In the genomic region with DNA sequence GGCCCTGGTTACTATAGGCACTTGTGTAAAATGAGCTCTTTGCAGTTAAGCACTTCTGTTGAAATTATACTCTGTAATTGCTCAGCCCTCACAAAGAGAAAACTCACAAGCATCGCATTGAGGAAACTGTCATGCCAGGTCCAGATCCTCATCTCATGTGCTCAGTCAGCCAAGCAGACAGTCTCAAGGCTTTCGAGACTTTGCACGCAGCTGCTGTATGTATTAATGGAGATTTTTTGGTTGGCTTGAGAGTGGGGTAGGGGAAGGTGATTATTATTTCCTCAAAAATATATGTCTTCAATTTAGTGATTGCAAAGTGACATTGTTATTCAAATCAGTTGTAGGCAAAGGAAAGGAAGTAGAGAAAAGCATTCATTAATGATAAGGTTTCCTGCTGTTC, we compare ENCODE assay signal across 29 cellular contexts. TPM values are rescaled to one million over a fixed set of nuclear protein-coding genes. Genes with fewer than 3 reads are reported as not detected.
DNase-seq lines count a peak whose midpoint lies in the region; ATAC-seq and TF ChIP-seq lines count a peak whose summit lies in the region.
"Had no signal": no experiment of that assay in that cellular context is flagged by ENCODE, and none has a peak within 500 bp of the region (broad histone marks: within the 10 kb centered on the region; RNA-seq: fewer than 3 reads in every experiment).

No MANE protein-coding gene starts in this region.

- no TSS peak for BruUV-seq in A673 (replicated peaks; lab: Mats Ljungman, UMichigan)

- no peak overlapping the region for H3K27ac Mint-ChIP-seq in naive thymus-derived CD8-positive, alpha-beta T cell
- H3K27ac Mint-ChIP-seq: activated B cell treated with CpG ODN at 0.5 μM for 24 hours; activated CD8-positive, alpha-beta T cell treated with anti-CD3 and anti-CD28 coated beads, Interleukin-2, amount 10 ng/mL, durations not matched to agents 7 days and 5 days; activated naive CD4-positive, alpha-beta T cell treated with anti-CD3 and anti-CD28 coated beads, Interleukin-2, amount 10 ng/mL, durations not matched to agents 7 days and 5 days; activated T-cell treated with anti-CD3 and anti-CD28 coated beads, Interleukin-2, amount 50 U/mL, for 24 hours; stimulated activated naive CD8-positive, alpha-beta T cell treated with anti-CD3 and anti-CD28 coated beads, Interleukin-15, amount 100 ng/mL, for 72 hours had no signal

- H3K4me3 Mint-ChIP-seq in naive thymus-derived CD8-positive, alpha-beta T cell, result no peak overlapping the region
- H3K4me3 Mint-ChIP-seq: activated B cell treated with CpG ODN at 0.5 μM for 24 hours; activated CD8-positive, alpha-beta T cell treated with anti-CD3 and anti-CD28 coated beads, Interleukin-2, amount 10 ng/mL, durations not matched to agents 7 days and 5 days; activated naive CD4-positive, alpha-beta T cell treated with anti-CD3 and anti-CD28 coated beads, Interleukin-2, amount 10 ng/mL, durations not matched to agents 7 days and 5 days; activated T-cell treated with anti-CD3 and anti-CD28 coated beads, Interleukin-2, amount 50 U/mL, for 24 hours; nephron; stimulated activated naive CD8-positive, alpha-beta T cell treated with anti-CD3 and anti-CD28 coated beads, Interleukin-15, amount 100 ng/mL, for 72 hours had no signal

- H3K27me3 Mint-ChIP-seq in naive thymus-derived CD8-positive, alpha-beta T cell, result peaks cover 0 to 3% (median 0%) of the 10 kb centered on the region in 5 donors
- H3K27me3 Mint-ChIP-seq: activated B cell treated with CpG ODN at 0.5 μM for 24 hours; stimulated activated naive CD8-positive, alpha-beta T cell treated with anti-CD3 and anti-CD28 coated beads, Interleukin-15, amount 100 ng/mL, for 72 hours had no signal

- H3K36me3 ChIP-seq in A673 (ENCODE audit: insufficient read depth, low read length, poor library complexity, severe bottlenecking), result no peaks in the 10 kb centered on the region
- H3K36me3 ChIP-seq: ascending aorta, esophagus muscularis mucosa, HAP-1, prostate gland, SJCRH30, upper lobe of right lung had no signal

- intact Hi-C loops in A673 (cut with micrococcal nuclease; ENCODE audit: unreplicated experiment), result no loop called here

- H3K4me1 ChIP-seq in A673 (ENCODE audit: insufficient read depth, low read length, poor library complexity, severe bottlenecking), result peaks cover 22% of the 10 kb centered on the region
- H3K4me1 ChIP-seq: ascending aorta, esophagus muscularis mucosa, HAP-1, prostate gland, SJCRH30, upper lobe of right lung had no signal

- H3K27me3 ChIP-seq in A673 (replicated peaks; ENCODE audit: insufficient read depth, low read depth, low read length, poor library complexity), result no peaks in the 10 kb centered on the region
- H3K27me3 ChIP-seq: ascending aorta, esophagus muscularis mucosa, SJCRH30, upper lobe of right lung had no signal

- no peaks in the 10 kb centered on the region for H3K9me3 ChIP-seq in A673 (ENCODE audit: low read depth, low read length, poor library complexity, severe bottlenecking)
- H3K9me3 ChIP-seq: ascending aorta, esophagus muscularis mucosa, HAP-1, prostate gland, SJCRH30, upper lobe of right lung had no signal

- POLR2A ChIA-PET in A673 (lab: Charles Lee; ENCODE audit: low non-redundant PET), result no interaction called here
- POLR2A ChIA-PET in naive thymus-derived CD8-positive, alpha-beta T cell (lab: Charles Lee), result no interaction called here

- no peak overlapping the region for H3K27ac ChIP-seq in A673 (ENCODE audit: low read depth, low read length, poor library complexity, severe bottlenecking)
- H3K27ac ChIP-seq: ascending aorta, esophagus muscularis mucosa, prostate gland, SJCRH30, skin epidermis, upper lobe of right lung had no signal

- H3K36me3 Mint-ChIP-seq in naive thymus-derived CD8-positive, alpha-beta T cell, result peaks cover 0 to 4% (median 0%) of the 10 kb centered on the region in 3 donors
- H3K36me3 Mint-ChIP-seq: activated naive CD4-positive, alpha-beta T cell treated with anti-CD3 and anti-CD28 coated beads, Interleukin-2, amount 10 ng/mL, durations not matched to agents 7 days and 5 days had no signal

- H3K4me1 Mint-ChIP-seq in naive thymus-derived CD8-positive, alpha-beta T cell, result no peaks in the 10 kb centered on the region
- H3K4me1 Mint-ChIP-seq: activated B cell treated with CpG ODN at 0.5 μM for 24 hours; activated naive CD4-positive, alpha-beta T cell treated with anti-CD3 and anti-CD28 coated beads, Interleukin-2, amount 10 ng/mL, durations not matched to agents 7 days and 5 days; nephron; stimulated activated naive CD8-positive, alpha-beta T cell treated with anti-CD3 and anti-CD28 coated beads, Interleukin-15, amount 100 ng/mL, for 72 hours had no signal

- H3K4me3 ChIP-seq in A673 (ENCODE audit: low read depth, low read length, poor library complexity, severe bottlenecking), result no peak overlapping the region
- H3K4me3 ChIP-seq: ascending aorta, esophagus muscularis mucosa, GM12878, HAP-1, K562, prostate gland, SJCRH30, skin epidermis, upper lobe of right lung had no signal

- no peak for ATAC-seq in HG02642 (IDR thresholded peaks at IDR 0.05; ENCODE audit: poor library complexity, unreplicated experiment)
- ATAC-seq in naive thymus-derived CD8-positive, alpha-beta T cell, result no peak
- ATAC-seq: activated CD8-positive, alpha-beta T cell treated with anti-CD3 and anti-CD28 coated beads, Interleukin-2, amount 10 ng/mL, durations not matched to agents 7 days and 5 days; GM12878; K562; Panc1; stimulated activated naive CD8-positive, alpha-beta T cell treated with anti-CD3 and anti-CD28 coated beads, Interleukin-15, amount 100 ng/mL, for 72 hours; upper lobe of right lung had no signal

- DNase-seq in A673 (ENCODE audit: low spot score) (peak; percentile 84), NCI-H1105 treated with DMSO at 0.1 percent for 48 hours (lab: John Stamatoyannopoulos, UW) (peak; percentile 95), NCI-H2227 treated with DMSO at 0.1 percent for 48 hours (lab: John Stamatoyannopoulos, UW) (peak; percentile 73), foreskin melanocyte (peak; percentile 64), GDM1 (lab: John Stamatoyannopoulos, UW) (no peak), D341Med (ENCODE audit: low spot score) (no peak)
- no peak for DNase-seq in naive thymus-derived CD8-positive, alpha-beta T cell
- DNase-seq: 8988T; activated B cell treated with CpG ODN at 0.5 μM for 24 hours; activated CD8-positive, alpha-beta T cell treated with anti-CD3 and anti-CD28 coated beads, Interleukin-2, amount 10 ng/mL, durations not matched to agents 7 days and 5 days; activated naive CD4-positive, alpha-beta T cell treated with anti-CD3 and anti-CD28 coated beads, Interleukin-2, amount 10 ng/mL, durations not matched to agents 7 days and 5 days; activated T-cell treated with anti-CD3 and anti-CD28 coated beads, Interleukin-2, amount 50 U/mL, for 24 hours; effector memory CD4-positive, alpha-beta T cell; kidney glomerular epithelial cell; NCI-H1048; NCI-H82; SJCRH30; stimulated activated naive CD8-positive, alpha-beta T cell treated with anti-CD3 and anti-CD28 coated beads, Interleukin-15, amount 100 ng/mL, for 72 hours; upper lobe of right lung had no signal

- peaks cover 0 to 8% (median 4%) of the 10 kb centered on the region in 9 donors for H3K9me3 Mint-ChIP-seq in naive thymus-derived CD8-positive, alpha-beta T cell
- H3K9me3 Mint-ChIP-seq: activated B cell treated with CpG ODN at 0.5 μM for 24 hours; nephron; stimulated activated naive CD8-positive, alpha-beta T cell treated with anti-CD3 and anti-CD28 coated beads, Interleukin-15, amount 100 ng/mL, for 72 hours had no signal

- CTCF ChIA-PET in A673 (lab: Charles Lee), result no interaction called here

- no peak for TF ChIP-seq CTCF in A673 (conservative IDR thresholded peaks at IDR 0.05; ENCODE audit: low read depth, low read length)

RNA-seq across cellular contexts. Expression of a gene that starts 32.9 kb away (rescaled TPM):
- 13.7 and 17.5 TPM in 2 replicates for total RNA-seq in A673 (2021)
- total RNA-seq in naive thymus-derived CD8-positive, alpha-beta T cell, result 1 to 10 TPM; 8.0 to 9.4 TPM
- under 1 TPM; 0.17 to 0.44 (median 0.41) TPM for polyA plus RNA-seq in naive thymus-derived CD8-positive, alpha-beta T cell

Comparison
In these comparisons a context has a peak if more than half of its experiments do, and no peak if none do; other contexts are left out.
1. DNase-seq: peak in A673 (single experiment), NCI-H1105 treated with DMSO at 0.1 percent for 48 hours (single experiment), NCI-H2227 treated with DMSO at 0.1 percent for 48 hours (single experiment) and foreskin melanocyte (single experiment); none in GDM1 (single experiment), naive thymus-derived CD8-positive, alpha-beta T cell (0 of 10) and D341Med (single experiment).